25 cellular contexts compared by ENCODE assay signal in genomic region chr7:150553163-150553562, GRCh38. TPM values are rescaled to one million over a fixed set of nuclear protein-coding genes. Genes with fewer than 3 reads are reported as not detected.
DNase-seq lines count a peak whose midpoint lies in the region; ATAC-seq lines count a peak whose summit lies in the region.
"Had no signal": no experiment of that assay in that cellular context is flagged by ENCODE, and none has a peak within 500 bp of the region (broad histone marks: within the 10 kb centered on the region; RNA-seq: fewer than 3 reads in every experiment).

No MANE protein-coding gene starts in this region.

- H3K4me1 Mint-ChIP-seq in activated T-cell treated with anti-CD3 and anti-CD28 coated beads, Interleukin-2, amount 50 U/mL, for 72 hours (ENCODE audit: low read depth): peaks cover 59% of the 10 kb centered on the region
- peaks cover 63% of the 10 kb centered on the region for H3K4me1 Mint-ChIP-seq in activated T-cell treated with anti-CD3 and anti-CD28 coated beads, Interleukin-2, amount 50 U/mL, for 4 hours (ENCODE audit: low read depth)
- peaks cover 65 to 70% (median 70%) of the 10 kb centered on the region in 3 donors for H3K4me1 Mint-ChIP-seq in CD8-positive, alpha-beta memory T cell
- H3K4me1 Mint-ChIP-seq in activated naive CD8-positive, alpha-beta T cell treated with anti-CD3 and anti-CD28 coated beads, Interleukin-2, amount 50 U/mL, for 24 hours: peaks cover 62% of the 10 kb centered on the region

- H3K27me3 Mint-ChIP-seq in activated T-cell treated with anti-CD3 and anti-CD28 coated beads, Interleukin-2, amount 50 U/mL, for 72 hours (ENCODE audit: low read depth): no peaks in the 10 kb centered on the region
- H3K27me3 Mint-ChIP-seq in activated T-cell treated with anti-CD3 and anti-CD28 coated beads, Interleukin-2, amount 50 U/mL, for 4 hours (ENCODE audit: low read depth): no peaks in the 10 kb centered on the region
- H3K27me3 Mint-ChIP-seq in CD8-positive, alpha-beta memory T cell: no peaks in the 10 kb centered on the region
- no peaks in the 10 kb centered on the region for H3K27me3 Mint-ChIP-seq in activated naive CD8-positive, alpha-beta T cell treated with anti-CD3 and anti-CD28 coated beads, Interleukin-2, amount 50 U/mL, for 24 hours

- peaks cover 29 to 55% of the 10 kb centered on the region in 2 donors for H3K36me3 Mint-ChIP-seq in activated T-cell treated with anti-CD3 and anti-CD28 coated beads, Interleukin-2, amount 50 U/mL, for 72 hours (ENCODE audit: insufficient read depth in 2 of 2)
- H3K36me3 Mint-ChIP-seq in activated T-cell treated with anti-CD3 and anti-CD28 coated beads, Interleukin-2, amount 50 U/mL, for 4 hours (ENCODE audit: insufficient read depth): peaks cover 16% of the 10 kb centered on the region
- peaks cover 11 to 65% (median 43%) of the 10 kb centered on the region in 3 donors for H3K36me3 Mint-ChIP-seq in CD8-positive, alpha-beta memory T cell
- H3K36me3 Mint-ChIP-seq in activated naive CD8-positive, alpha-beta T cell treated with anti-CD3 and anti-CD28 coated beads, Interleukin-2, amount 50 U/mL, for 24 hours (ENCODE audit: low read depth): peaks cover 35% of the 10 kb centered on the region
- H3K36me3 Mint-ChIP-seq: IgD-negative memory B cell had no signal

- H3K4me1 ChIP-seq in CD8-positive, alpha-beta memory T cell (ENCODE audit: insufficient read depth, low read length): peaks cover 62% of the 10 kb centered on the region
- H3K4me1 ChIP-seq: BLaER1, HAP-1 had no signal

- CTCF ChIA-PET in CD8-positive, alpha-beta memory T cell (lab: Charles Lee): interaction anchor here (1.1 to 1.3 kb wide), 3 partner anchors 15 to 202 kb away, joined by 3 to 5 read pairs (median 4); no protein-coding TSS in a partner anchor

- H3K4me3 ChIP-seq in CD8-positive, alpha-beta memory T cell (ENCODE audit: low read length): no peak overlapping the region
- H3K4me3 ChIP-seq: BLaER1, GM23248, HAP-1 had no signal

- peaks cover 5% of the 10 kb centered on the region for H3K9me3 ChIP-seq in CD8-positive, alpha-beta memory T cell (ENCODE audit: low read length)
- H3K9me3 ChIP-seq: HAP-1 had no signal

- H3K9me3 Mint-ChIP-seq in activated T-cell treated with anti-CD3 and anti-CD28 coated beads, Interleukin-2, amount 50 U/mL, for 72 hours: peaks cover 11 to 22% of the 10 kb centered on the region in 2 donors
- peaks cover 35% of the 10 kb centered on the region for H3K9me3 Mint-ChIP-seq in activated T-cell treated with anti-CD3 and anti-CD28 coated beads, Interleukin-2, amount 50 U/mL, for 4 hours
- H3K9me3 Mint-ChIP-seq in CD8-positive, alpha-beta memory T cell: peaks cover 26 to 75% (median 62%) of the 10 kb centered on the region in 5 donors
- peaks cover 37% of the 10 kb centered on the region for H3K9me3 Mint-ChIP-seq in activated naive CD8-positive, alpha-beta T cell treated with anti-CD3 and anti-CD28 coated beads, Interleukin-2, amount 50 U/mL, for 24 hours

- no peak for DNase-seq in activated T-cell treated with anti-CD3 and anti-CD28 coated beads, Interleukin-2, amount 50 U/mL, for 72 hours
- DNase-seq in activated T-cell treated with anti-CD3 and anti-CD28 coated beads, Interleukin-2, amount 50 U/mL, for 4 hours: no peak
- DNase-seq in CD8-positive, alpha-beta memory T cell: no peak
- no peak for DNase-seq in activated naive CD8-positive, alpha-beta T cell treated with anti-CD3 and anti-CD28 coated beads, Interleukin-2, amount 50 U/mL, for 24 hours
- no peak for DNase-seq in stimulated activated naive CD8-positive, alpha-beta T cell treated with anti-CD3 and anti-CD28 coated beads, Interleukin-15, Interleukin-2, amounts not matched to agents 100 U/mL and 50 U/mL, for 24 hours
- DNase-seq: GDM1, GM23248, Karpas-422, NCI-H1048, NCI-H1436, NCI-H1930, NCI-H2171, NCI-H526, PC-3, RPMI8226, SHP77 treated with DMSO at 0.1 percent for 48 hours had no signal

- no peak overlapping the region for H3K27ac ChIP-seq in CD8-positive, alpha-beta memory T cell (ENCODE audit: low read depth, low read length)
- H3K27ac ChIP-seq: BLaER1, GM23248 had no signal

- H3K27ac Mint-ChIP-seq in activated T-cell treated with anti-CD3 and anti-CD28 coated beads, Interleukin-2, amount 50 U/mL, for 72 hours: peak overlapping the region; percentile 94
- peak overlapping the region; percentile 23 to 96 (median 80) for H3K27ac Mint-ChIP-seq in CD8-positive, alpha-beta memory T cell
- H3K27ac Mint-ChIP-seq in activated naive CD8-positive, alpha-beta T cell treated with anti-CD3 and anti-CD28 coated beads, Interleukin-2, amount 50 U/mL, for 24 hours: peak overlapping the region; percentile 30
- H3K27ac Mint-ChIP-seq: IgD-negative memory B cell had no signal

- POLR2A ChIA-PET in CD8-positive, alpha-beta memory T cell (lab: Charles Lee): no interaction called here

- ATAC-seq in activated T-cell treated with anti-CD3 and anti-CD28 coated beads, Interleukin-2, amount 50 U/mL, for 72 hours (replicated peaks in 1 of 2): no peak
- ATAC-seq in activated T-cell treated with anti-CD3 and anti-CD28 coated beads, Interleukin-2, amount 50 U/mL, for 4 hours: no peak
- peak; percentile 38 for ATAC-seq in activated naive CD8-positive, alpha-beta T cell treated with anti-CD3 and anti-CD28 coated beads, Interleukin-2, amount 50 U/mL, for 24 hours
- ATAC-seq in stimulated activated naive CD8-positive, alpha-beta T cell treated with anti-CD3 and anti-CD28 coated beads, Interleukin-15, Interleukin-2, amounts not matched to agents 100 U/mL and 50 U/mL, for 24 hours: peak; percentile 43
- ATAC-seq in GM21390 (IDR thresholded peaks at IDR 0.05; ENCODE audit: unreplicated experiment) (no peak), HG02840 (IDR thresholded peaks at IDR 0.05; ENCODE audit: low FRiP score, unreplicated experiment) (no peak), GM18511 (IDR thresholded peaks at IDR 0.05; ENCODE audit: unreplicated experiment) (no peak)
- ATAC-seq: PC-3 had no signal

- peak overlapping the region; percentile 52 to 65 for H3K4me3 Mint-ChIP-seq in activated T-cell treated with anti-CD3 and anti-CD28 coated beads, Interleukin-2, amount 50 U/mL, for 72 hours
- H3K4me3 Mint-ChIP-seq in activated T-cell treated with anti-CD3 and anti-CD28 coated beads, Interleukin-2, amount 50 U/mL, for 4 hours: no peak overlapping the region
- peak overlapping the region in 5 of 7 donors; percentile 12 to 30 (median 18) for H3K4me3 Mint-ChIP-seq in CD8-positive, alpha-beta memory T cell
- no peak overlapping the region for H3K4me3 Mint-ChIP-seq in activated naive CD8-positive, alpha-beta T cell treated with anti-CD3 and anti-CD28 coated beads, Interleukin-2, amount 50 U/mL, for 24 hours
- H3K4me3 Mint-ChIP-seq: IgD-negative memory B cell had no signal

- H3K36me3 ChIP-seq in CD8-positive, alpha-beta memory T cell (ENCODE audit: insufficient read depth, low read length): no peaks in the 10 kb centered on the region
- H3K36me3 ChIP-seq: BLaER1, HAP-1 had no signal

- H3K27me3 ChIP-seq in CD8-positive, alpha-beta memory T cell (ENCODE audit: insufficient read depth, low read length, poor library complexity, severe bottlenecking): no peaks in the 10 kb centered on the region
- H3K27me3 ChIP-seq: BLaER1 had no signal

RNA-seq across cellular contexts. Expression of gene GIMAP4, which starts 14.0 kb away (rescaled TPM):
- 100 to 1,000 TPM; 114 to 156 TPM for total RNA-seq in activated T-cell treated with anti-CD3 and anti-CD28 coated beads, Interleukin-2, amount 50 U/mL, for 72 hours
- 10 to 100 TPM; 10.1 to 11.1 (median 11.1) TPM for total RNA-seq in activated T-cell treated with anti-CD3 and anti-CD28 coated beads, Interleukin-2, amount 50 U/mL, for 4 hours
- 10 to 100 TPM; 57.3 to 59.3 TPM for total RNA-seq in CD8-positive, alpha-beta memory T cell
- 577 TPM for polyA plus RNA-seq in CD8-positive, alpha-beta memory T cell
- total RNA-seq: A673, Daoy, GM23248, MCF 10A, PC-3 had no signal
- polyA plus RNA-seq: GM23248 had no signal

RNA-seq across cellular contexts. Expression of gene GIMAP7, which starts 38.5 kb away (rescaled TPM):
- 10 to 100 TPM; 45.1 to 50.7 TPM for total RNA-seq in activated T-cell treated with anti-CD3 and anti-CD28 coated beads, Interleukin-2, amount 50 U/mL, for 72 hours
- total RNA-seq in activated T-cell treated with anti-CD3 and anti-CD28 coated beads, Interleukin-2, amount 50 U/mL, for 4 hours: 10 to 100 TPM; 23.9 to 28.3 (median 25.0) TPM
- 10 to 100 TPM; 47.3 to 51.4 TPM for total RNA-seq in CD8-positive, alpha-beta memory T cell
- 861 TPM for polyA plus RNA-seq in CD8-positive, alpha-beta memory T cell
- total RNA-seq: A673, Daoy, GM23248, MCF 10A, PC-3 had no signal
- polyA plus RNA-seq: GM23248 had no signal

Comparison
In these comparisons a context has a peak if more than half of its experiments do, and no peak if none do; other contexts are left out.
1. H3K4me3 Mint-ChIP-seq: peak in activated T-cell treated with anti-CD3 and anti-CD28 coated beads, Interleukin-2, amount 50 U/mL, for 72 hours (2 of 2) and CD8-positive, alpha-beta memory T cell (5 of 7); none in activated T-cell treated with anti-CD3 and anti-CD28 coated beads, Interleukin-2, amount 50 U/mL, for 4 hours (single experiment) and activated naive CD8-positive, alpha-beta T cell treated with anti-CD3 and anti-CD28 coated beads, Interleukin-2, amount 50 U/mL, for 24 hours (single experiment).
2. RNA of gene GIMAP4, which starts 14.0 kb away (total RNA-seq): 114 to 156 TPM in activated T-cell treated with anti-CD3 and anti-CD28 coated beads, Interleukin-2, amount 50 U/mL, for 72 hours and 57.3 to 59.3 TPM in CD8-positive, alpha-beta memory T cell; 10.1 to 11.1 TPM in activated T-cell treated with anti-CD3 and anti-CD28 coated beads, Interleukin-2, amount 50 U/mL, for 4 hours; every median in the first group is over 4 times any median in the second.
3. ATAC-seq: peak in activated naive CD8-positive, alpha-beta T cell treated with anti-CD3 and anti-CD28 coated beads, Interleukin-2, amount 50 U/mL, for 24 hours (single experiment) and stimulated activated naive CD8-positive, alpha-beta T cell treated with anti-CD3 and anti-CD28 coated beads, Interleukin-15, Interleukin-2, amounts not matched to agents 100 U/mL and 50 U/mL, for 24 hours (single experiment); none in activated T-cell treated with anti-CD3 and anti-CD28 coated beads, Interleukin-2, amount 50 U/mL, for 72 hours (0 of 2), activated T-cell treated with anti-CD3 and anti-CD28 coated beads, Interleukin-2, amount 50 U/mL, for 4 hours (0 of 2), GM21390 (single experiment), HG02840 (single experiment) and GM18511 (single experiment).
4. H3K27ac Mint-ChIP-seq: peak in every context shown above with its lines; median percentile 94 in activated T-cell treated with anti-CD3 and anti-CD28 coated beads, Interleukin-2, amount 50 U/mL, for 72 hours; 80 in CD8-positive, alpha-beta memory T cell; 30 in activated naive CD8-positive, alpha-beta T cell treated with anti-CD3 and anti-CD28 coated beads, Interleukin-2, amount 50 U/mL, for 24 hours.